In the genomic region with DNA sequence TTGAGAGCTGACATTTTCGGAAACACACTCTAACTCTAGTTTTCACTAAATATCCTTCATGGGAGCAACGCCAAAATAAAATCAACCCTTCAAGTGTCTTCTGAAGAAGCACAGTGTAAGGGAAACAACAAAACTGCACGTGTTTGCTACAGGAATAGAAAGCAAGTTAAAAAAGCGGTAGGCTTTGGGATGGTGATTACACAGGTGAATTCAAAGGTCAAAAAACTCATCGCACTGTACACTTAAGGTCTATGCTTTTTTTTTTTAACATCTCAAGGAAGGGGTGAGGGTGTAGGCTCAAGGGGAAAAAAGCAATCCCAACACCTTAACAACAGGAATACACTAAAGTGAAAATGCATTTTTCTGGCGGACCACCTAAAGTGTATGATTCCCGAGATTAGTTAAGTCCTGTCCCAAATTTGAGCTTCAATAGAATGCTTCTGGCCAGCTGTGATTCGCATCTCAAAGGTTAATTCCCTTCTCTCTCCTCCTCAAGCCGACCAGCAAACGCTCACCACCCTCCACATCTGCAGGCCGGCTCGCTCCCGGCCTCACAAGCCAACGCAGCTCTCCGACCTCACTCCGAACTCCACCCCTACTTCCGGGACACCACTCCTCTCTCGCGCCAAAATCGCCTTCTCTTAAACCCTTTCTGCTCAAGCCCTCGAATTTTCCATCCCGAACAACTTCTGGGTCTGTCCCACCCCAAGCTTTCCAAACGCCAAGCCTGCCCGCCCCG, we compare ENCODE assay signal across 8 cellular contexts. TPM values are rescaled to one million over a fixed set of nuclear protein-coding genes. Genes with fewer than 3 reads are reported as not detected.
DNase-seq lines count a peak whose midpoint lies in the region; ATAC-seq and TF ChIP-seq lines count a peak whose summit lies in the region.

No MANE protein-coding gene starts in this region.

- H3K79me2 ChIP-seq in smooth muscle cell (ENCODE audit: low read depth): peaks cover 64% of the 10 kb centered on the region

- H3F3A ChIP-seq in smooth muscle cell (ENCODE audit: low read depth): no peaks in the 10 kb centered on the region

- H4K20me1 ChIP-seq in smooth muscle cell (ENCODE audit: low read depth): peaks cover 53% of the 10 kb centered on the region

- H3K9ac ChIP-seq in smooth muscle cell (ENCODE audit: low read depth): peak overlapping the region; percentile 92

- no peak for TF ChIP-seq CTCF in cardiac fibroblast (IDR thresholded peaks at IDR 0.05; ENCODE audit: low read depth, low read length)
- TF ChIP-seq CTCF in smooth muscle cell (IDR thresholded peaks at IDR 0.05; ENCODE audit: borderline replicate concordance, insufficient read depth, poor library complexity, severe bottlenecking): no peak

- in situ Hi-C loops in SK-MEL-5 (cut with HindIII; ENCODE audit: low pct_unique_long_range_greater_than_20kb, low sequenced_read_pairs): no loop called here

- no peak overlapping the region for H2AFZ ChIP-seq in smooth muscle cell (ENCODE audit: low read depth)

- DNase-seq in NCI-H345 (lab: John Stamatoyannopoulos, UW) (peak; percentile 43), NCI-H345 treated with DMSO at 0.1 percent for 48 hours (lab: John Stamatoyannopoulos, UW; ENCODE audit: unreplicated experiment) (no peak), HuH-7 (ENCODE audit: low spot score) (peak; percentile 56), SK-MEL-5 (ENCODE audit: low read depth, low spot score) (peak; percentile 67), cardiac fibroblast (ENCODE audit: low read depth in 2 of 2) (peak; percentile 66 to 67), iris pigment epithelial cell (ENCODE audit: low read depth) (peak; percentile 69), smooth muscle cell (lab: John Stamatoyannopoulos, UW; ENCODE audit: unreplicated experiment) (no peak)

- peaks cover 49% of the 10 kb centered on the region for H3K4me1 ChIP-seq in smooth muscle cell (ENCODE audit: low read depth)

- no peaks in the 10 kb centered on the region for H3K36me3 ChIP-seq in smooth muscle cell (ENCODE audit: low read depth)

- H3K9me3 ChIP-seq in smooth muscle cell (replicated peaks; ENCODE audit: low read depth): no peaks in the 10 kb centered on the region

- peak overlapping the region; percentile 90 for H3K4me2 ChIP-seq in smooth muscle cell

- H3K4me3 ChIP-seq in cardiac fibroblast (replicated peaks in 1 of 2; ENCODE audit: low read depth in 2 of 2, low read length in 2 of 2) (peak overlapping the region; percentile 94 to 95), smooth muscle cell (peak overlapping the region; percentile 81)

- 2% methylated on average over 24 of the region's 25 CpGs for WGBS in smooth muscle cell (ENCODE audit: low lambda C conversion rate)

- H3K27ac ChIP-seq in smooth muscle cell (ENCODE audit: low read depth): peak overlapping the region; percentile 87

- ATAC-seq in GM21619 (IDR thresholded peaks at IDR 0.05; ENCODE audit: unreplicated experiment): peak; percentile 43

- no peaks in the 10 kb centered on the region for H3K27me3 ChIP-seq in smooth muscle cell (ENCODE audit: low read depth)

RNA-seq across cellular contexts. Expression of a gene that starts 1.1 kb away (rescaled TPM):
- total RNA-seq in SK-MEL-5 (2014; rRNA removed; shearing (Covaris generic)): 36.8 and 38.7 TPM in 2 replicates
- 28.7 and 33.1 TPM in 2 replicates for polyA plus RNA-seq in SK-MEL-5 (2015; cell fraction: cytosol; rRNA removed)
- polyA plus RNA-seq in SK-MEL-5 (2015; cell fraction: nucleus; rRNA removed): 1,127 and 1,164 TPM in 2 replicates
- total RNA-seq in smooth muscle cell: 43.6 and 78.7 TPM in 2 replicates
- polyA plus RNA-seq in smooth muscle cell: 36.5 and 45.8 TPM in 2 replicates

RNA-seq across cellular contexts. Expression of a gene that starts 31.4 kb away (rescaled TPM):
- total RNA-seq in SK-MEL-5 (2014; rRNA removed; shearing (Covaris generic)): 0.24 and 0.45 TPM in 2 replicates
- 0.57 and 0.95 TPM in 2 replicates for polyA plus RNA-seq in SK-MEL-5 (2015; cell fraction: cytosol; rRNA removed)
- polyA plus RNA-seq in SK-MEL-5 (2015; cell fraction: nucleus; rRNA removed): 0.18 and 0.26 TPM in 2 replicates
- total RNA-seq in smooth muscle cell: 35.0 and 42.0 TPM in 2 replicates
- 15.5 and 38.8 TPM in 2 replicates for polyA plus RNA-seq in smooth muscle cell

Comparison
In these comparisons a context has a peak if more than half of its experiments do, and no peak if none do; other contexts are left out.
1. DNase-seq: peak in NCI-H345 (single experiment), HuH-7 (single experiment), SK-MEL-5 (single experiment), cardiac fibroblast (2 of 2) and iris pigment epithelial cell (single experiment); none in NCI-H345 treated with DMSO at 0.1 percent for 48 hours (single experiment) and smooth muscle cell (single experiment).
2. RNA of a gene that starts 31.4 kb away (total RNA-seq): 35.0 to 42.0 TPM in smooth muscle cell; 0.24 to 0.45 TPM in SK-MEL-5; every median in the first group is over 10 times any median in the second.